In the genomic region with DNA sequence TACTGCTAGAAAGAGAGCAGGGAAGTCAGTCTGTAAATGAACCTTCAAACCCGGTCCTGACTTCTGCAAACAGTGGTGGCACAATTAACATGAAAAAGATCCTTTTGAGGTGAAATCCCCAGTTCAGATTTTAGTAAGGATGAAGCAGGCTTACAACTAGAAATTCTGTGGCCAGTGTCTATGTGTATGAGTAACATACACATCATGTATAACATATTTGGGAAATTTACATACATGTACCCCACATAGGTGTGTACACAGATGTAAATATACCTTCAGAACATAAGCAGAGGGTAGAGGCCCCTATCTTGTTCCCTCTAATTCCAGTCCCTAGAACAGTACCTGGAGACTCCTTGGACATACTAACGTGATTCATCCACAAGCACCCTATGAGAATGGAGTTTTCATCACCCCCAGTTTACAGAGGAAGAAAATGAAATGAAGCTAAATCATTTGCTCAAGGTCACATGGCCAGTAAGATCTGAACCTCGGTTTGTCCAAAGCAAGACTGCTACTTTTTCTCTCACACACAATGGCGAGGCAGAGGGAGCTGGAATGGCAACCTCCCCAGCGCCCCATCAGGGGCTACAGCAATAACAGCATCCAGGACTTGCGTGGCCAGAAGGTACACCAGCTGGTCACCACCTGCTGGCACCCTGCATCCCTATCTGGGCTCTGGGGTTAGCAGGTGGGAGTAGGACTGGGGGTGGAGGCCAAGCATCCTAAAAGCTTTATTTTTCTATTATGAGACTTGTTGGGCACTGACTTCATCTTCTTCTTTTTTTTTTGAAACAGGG, we compare ENCODE assay signal across 13 cellular contexts. TPM values are rescaled to one million over a fixed set of nuclear protein-coding genes. Genes with fewer than 3 reads are reported as not detected.
DNase-seq lines count a peak whose midpoint lies in the region; ATAC-seq, FAIRE-seq and TF ChIP-seq lines count a peak whose summit lies in the region.
"Had no signal": no experiment of that assay in that cellular context is flagged by ENCODE, and none has a peak within 500 bp of the region (broad histone marks: within the 10 kb centered on the region; RNA-seq: fewer than 3 reads in every experiment).

No MANE protein-coding gene starts in this region.

- POLR2A ChIA-PET in activated CD4-positive, alpha-beta memory T cell treated with anti-CD3 and anti-CD28 coated beads, Interleukin-2, amount 10 ng/mL, durations not matched to agents 7 days and 5 days (lab: Charles Lee): interaction anchor here (2.0 kb wide), 1 partner anchor 42 kb away, joined by 6 read pairs; the partner anchor contains the start of genes RPRD1B and TTI1

- no peak for DNase-seq in stimulated activated naive CD8-positive, alpha-beta T cell treated with anti-CD3 and anti-CD28 coated beads, Interleukin-15, Interleukin-2, amounts not matched to agents 100 U/mL and 50 U/mL, for 24 hours
- no peak for DNase-seq in activated CD4-positive, alpha-beta memory T cell treated with anti-CD3 and anti-CD28 coated beads, Interleukin-2, amount 10 ng/mL, durations not matched to agents 7 days and 5 days
- no peak for DNase-seq in lower lobe of right lung
- DNase-seq in pancreas: no peak
- DNase-seq in NCI-H1417 (lab: John Stamatoyannopoulos, UW): no peak
- DNase-seq: activated B cell treated with CpG ODN at 0.5 μM for 24 hours; effector memory CD4-positive, alpha-beta T cell; RPMI8226 had no signal

- H3K27me3 ChIP-seq in lower lobe of right lung (ENCODE audit: low read depth): no peaks in the 10 kb centered on the region
- no peaks in the 10 kb centered on the region for H3K27me3 ChIP-seq in pancreas

- no peak overlapping the region for H3K4me3 Mint-ChIP-seq in stimulated activated naive CD8-positive, alpha-beta T cell treated with anti-CD3 and anti-CD28 coated beads, Interleukin-15, Interleukin-2, amounts not matched to agents 100 ng/mL and 50 ng/mL, for 24 hours
- H3K4me3 Mint-ChIP-seq in activated CD4-positive, alpha-beta memory T cell treated with anti-CD3 and anti-CD28 coated beads, Interleukin-2, amount 10 ng/mL, durations not matched to agents 7 days and 5 days: no peak overlapping the region
- H3K4me3 Mint-ChIP-seq: activated B cell treated with CpG ODN at 0.5 μM for 24 hours; activated naive CD4-positive, alpha-beta T cell treated with anti-CD3 and anti-CD28 coated beads, Interleukin-2, amount 50 U/mL, for 24 hours; memory B cell had no signal

- no peak for ATAC-seq in stimulated activated naive CD8-positive, alpha-beta T cell treated with anti-CD3 and anti-CD28 coated beads, Interleukin-15, Interleukin-2, amounts not matched to agents 100 U/mL and 50 U/mL, for 24 hours
- ATAC-seq in lower lobe of right lung (no peak), pancreas (no peak), HG02678 (IDR thresholded peaks at IDR 0.05; ENCODE audit: unreplicated experiment) (no peak), HG03432 (IDR thresholded peaks at IDR 0.05; ENCODE audit: unreplicated experiment) (no peak)

- H3K9me3 Mint-ChIP-seq in stimulated activated naive CD8-positive, alpha-beta T cell treated with anti-CD3 and anti-CD28 coated beads, Interleukin-15, Interleukin-2, amounts not matched to agents 100 ng/mL and 50 ng/mL, for 24 hours: no peaks in the 10 kb centered on the region
- no peaks in the 10 kb centered on the region for H3K9me3 Mint-ChIP-seq in activated CD4-positive, alpha-beta memory T cell treated with anti-CD3 and anti-CD28 coated beads, Interleukin-2, amount 10 ng/mL, durations not matched to agents 7 days and 5 days
- H3K9me3 Mint-ChIP-seq: activated B cell treated with CpG ODN at 0.5 μM for 24 hours; activated naive CD4-positive, alpha-beta T cell treated with anti-CD3 and anti-CD28 coated beads, Interleukin-2, amount 50 U/mL, for 24 hours; memory B cell had no signal

- H3K9me3 ChIP-seq in lower lobe of right lung (no peaks in the 10 kb centered on the region), pancreas (no peaks in the 10 kb centered on the region)

- H3K4me1 Mint-ChIP-seq in stimulated activated naive CD8-positive, alpha-beta T cell treated with anti-CD3 and anti-CD28 coated beads, Interleukin-15, Interleukin-2, amounts not matched to agents 100 ng/mL and 50 ng/mL, for 24 hours (ENCODE audit: low read depth): peaks cover 24% of the 10 kb centered on the region
- H3K4me1 Mint-ChIP-seq in activated CD4-positive, alpha-beta memory T cell treated with anti-CD3 and anti-CD28 coated beads, Interleukin-2, amount 10 ng/mL, durations not matched to agents 7 days and 5 days: peaks cover 34% of the 10 kb centered on the region

- TF ChIP-seq CTCF in lower lobe of right lung (IDR thresholded peaks at IDR 0.05) (no peak), pancreas (IDR thresholded peaks at IDR 0.05) (no peak)

- H3K27me3 Mint-ChIP-seq in stimulated activated naive CD8-positive, alpha-beta T cell treated with anti-CD3 and anti-CD28 coated beads, Interleukin-15, Interleukin-2, amounts not matched to agents 100 ng/mL and 50 ng/mL, for 24 hours: no peaks in the 10 kb centered on the region
- no peaks in the 10 kb centered on the region for H3K27me3 Mint-ChIP-seq in activated CD4-positive, alpha-beta memory T cell treated with anti-CD3 and anti-CD28 coated beads, Interleukin-2, amount 10 ng/mL, durations not matched to agents 7 days and 5 days
- H3K27me3 Mint-ChIP-seq: activated B cell treated with CpG ODN at 0.5 μM for 24 hours; activated naive CD4-positive, alpha-beta T cell treated with anti-CD3 and anti-CD28 coated beads, Interleukin-2, amount 50 U/mL, for 24 hours; memory B cell had no signal

- H3K36me3 Mint-ChIP-seq in stimulated activated naive CD8-positive, alpha-beta T cell treated with anti-CD3 and anti-CD28 coated beads, Interleukin-15, Interleukin-2, amounts not matched to agents 100 ng/mL and 50 ng/mL, for 24 hours (ENCODE audit: low read depth): peaks cover 62% of the 10 kb centered on the region
- peaks cover 45% of the 10 kb centered on the region for H3K36me3 Mint-ChIP-seq in activated CD4-positive, alpha-beta memory T cell treated with anti-CD3 and anti-CD28 coated beads, Interleukin-2, amount 10 ng/mL, durations not matched to agents 7 days and 5 days (ENCODE audit: low read depth)

- FAIRE-seq in pancreas (lab: Jason Lieb, UNC): no peak

- CTCF ChIA-PET in activated CD4-positive, alpha-beta memory T cell treated with anti-CD3 and anti-CD28 coated beads, Interleukin-2, amount 10 ng/mL, durations not matched to agents 7 days and 5 days (lab: Charles Lee): interaction anchor here (0.7 to 3.6 kb wide), 7 partner anchors 12 to 426 kb away, joined by 3 to 20 read pairs (median 3); partner anchors contain the start of genes RPRD1B and TTI1

- peak overlapping the region; percentile 73 for H3K27ac ChIP-seq in lower lobe of right lung
- no peak overlapping the region for H3K27ac ChIP-seq in pancreas

- H3K27ac Mint-ChIP-seq in stimulated activated naive CD8-positive, alpha-beta T cell treated with anti-CD3 and anti-CD28 coated beads, Interleukin-15, Interleukin-2, amounts not matched to agents 100 ng/mL and 50 ng/mL, for 24 hours: peak overlapping the region; percentile 56
- H3K27ac Mint-ChIP-seq in activated CD4-positive, alpha-beta memory T cell treated with anti-CD3 and anti-CD28 coated beads, Interleukin-2, amount 10 ng/mL, durations not matched to agents 7 days and 5 days: peak overlapping the region; percentile 81
- H3K27ac Mint-ChIP-seq: activated B cell treated with CpG ODN at 0.5 μM for 24 hours; activated naive CD4-positive, alpha-beta T cell treated with anti-CD3 and anti-CD28 coated beads, Interleukin-2, amount 50 U/mL, for 24 hours had no signal

- WGBS in pancreas, 2 donors: 88 to 89% methylated on average over 6 of the region's 6 CpGs

- intact Hi-C loops in lower lobe of right lung (cut with DNase I) (no loop called here), pancreas (cut with DNase I) (loop anchor here in 1 of 3 donors (5.0 kb wide), 1 partner anchor 424 kb away; no protein-coding TSS in a partner anchor)

- H3K4me3 ChIP-seq in lower lobe of right lung (no peak overlapping the region), pancreas (no peak overlapping the region)

- H3K36me3 ChIP-seq in lower lobe of right lung: peaks cover 32% of the 10 kb centered on the region
- H3K36me3 ChIP-seq in pancreas: peaks cover 0 to 19% (median 17%) of the 10 kb centered on the region in 3 donors

- H3K4me1 ChIP-seq in lower lobe of right lung (peaks cover 74% of the 10 kb centered on the region), pancreas (peaks cover 0 to 12% (median 3%) of the 10 kb centered on the region in 3 donors)

RNA-seq across cellular contexts. Expression of gene TTI1, which starts 41.6 kb away (rescaled TPM):
- 10 to 100 TPM; 21.7 to 23.1 TPM for total RNA-seq in activated CD4-positive, alpha-beta memory T cell treated with anti-CD3 and anti-CD28 coated beads, Interleukin-2, amount 10 ng/mL, durations not matched to agents 7 days and 5 days
- 16.7 TPM for total RNA-seq in lower lobe of right lung
- total RNA-seq in pancreas: 10 to 100 TPM; 10.2 to 18.0 (median 11.2) TPM
- 10 to 100 TPM; 10.1 to 15.3 TPM for polyA plus RNA-seq in pancreas

RNA-seq across cellular contexts. Expression of gene RPRD1B, which starts 41.8 kb away (rescaled TPM):
- 10 to 100 TPM; 27.6 to 33.2 TPM for total RNA-seq in activated CD4-positive, alpha-beta memory T cell treated with anti-CD3 and anti-CD28 coated beads, Interleukin-2, amount 10 ng/mL, durations not matched to agents 7 days and 5 days
- 25.6 TPM for total RNA-seq in lower lobe of right lung
- 10 to 100 TPM in 5 of 6 donors, 1 to 10 TPM in 1; 9.2 to 19.7 (median 12.8) TPM for total RNA-seq in pancreas
- polyA plus RNA-seq in pancreas: 1 to 10 TPM; 6.0 to 9.3 TPM
